18 cellular contexts compared by ENCODE assay signal in the genomic region with DNA sequence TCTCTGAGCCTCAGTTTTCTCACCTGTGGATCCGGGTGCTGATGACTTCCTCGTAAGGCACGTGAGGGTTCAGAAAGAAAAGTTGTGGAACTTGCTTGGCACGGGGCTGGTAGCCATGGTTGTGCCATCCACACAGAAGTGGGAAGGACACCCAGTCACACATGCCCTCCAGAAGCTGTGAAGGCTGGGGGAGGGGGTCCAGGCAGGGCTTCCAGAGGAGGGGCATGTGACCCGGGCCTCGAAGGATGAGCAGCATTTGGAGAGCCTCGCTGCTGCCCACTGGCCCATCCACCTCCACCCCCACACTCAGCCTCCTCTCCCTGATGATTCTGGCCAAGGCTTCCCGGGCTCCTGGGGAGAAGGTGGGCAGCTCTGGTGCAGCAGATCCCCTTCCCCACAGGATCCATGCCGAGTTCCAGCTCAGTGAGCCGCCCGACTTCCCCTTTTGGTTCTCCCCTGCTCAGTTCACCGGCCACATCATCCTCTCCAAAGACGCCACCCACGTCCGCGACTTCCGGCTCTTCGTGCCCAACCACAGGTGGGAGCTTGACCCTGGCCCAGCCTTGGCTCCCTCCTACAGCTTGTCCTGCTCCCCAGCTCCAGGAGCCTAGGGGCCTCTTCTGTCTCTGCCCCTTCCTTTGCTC. TPM values are rescaled to one million over a fixed set of nuclear protein-coding genes. Genes with fewer than 3 reads are reported as not detected.
DNase-seq lines count a peak whose midpoint lies in the region; ATAC-seq and TF ChIP-seq lines count a peak whose summit lies in the region.
"Had no signal": no experiment of that assay in that cellular context is flagged by ENCODE, and none has a peak within 500 bp of the region (broad histone marks: within the 10 kb centered on the region; RNA-seq: fewer than 3 reads in every experiment).

No MANE protein-coding gene starts in this region.

- no peak overlapping the region for H4K91ac ChIP-seq in neuronal stem cell (ENCODE audit: low read depth, low read length, poor library complexity)

- no TSS peak for BruUV-seq in Caco-2 (replicated peaks; lab: Mats Ljungman, UMichigan)

- H3K4me2 ChIP-seq in neuronal stem cell (ENCODE audit: insufficient read depth, low read length, poor library complexity, severe bottlenecking), result no peak overlapping the region

- H3K4me1 ChIP-seq in neuronal stem cell (ENCODE audit: control insufficient read depth in 2 of 2, insufficient read depth in 1 of 2, low read depth in 1 of 2, low read length in 2 of 2) (peaks cover 0 to 4% of the 10 kb centered on the region in 2 donors), Caco-2 (no peaks in the 10 kb centered on the region)

- H3K36me3 Mint-ChIP-seq in IgD-negative memory B cell (no peaks in the 10 kb centered on the region), Caco-2 (ENCODE audit: insufficient read depth, unreplicated experiment) (peaks cover 13% of the 10 kb centered on the region)

- H3K36me3 ChIP-seq in neuronal stem cell (replicated peaks in 1 of 2; ENCODE audit: control insufficient read depth in 2 of 2, insufficient read depth in 2 of 2, low read length in 2 of 2) (peaks cover 50 to 89% of the 10 kb centered on the region in 2 donors), Caco-2 (ENCODE audit: control insufficient read depth, insufficient read depth, low read length) (no peaks in the 10 kb centered on the region; the same call in 1 of the 2 replicates)

- no CpG with 5 or more reads among the region's 18 CpGs for WGBS in neuronal stem cell (ENCODE audit: extremely low coverage in 2 of 2, insufficient read length in 2 of 2, insufficient replicate concordance in 1 of 2), 2 donors

- ATAC-seq in GM21529 (IDR thresholded peaks at IDR 0.05; ENCODE audit: unreplicated experiment) (no peak), GM19324 (IDR thresholded peaks at IDR 0.05; ENCODE audit: low FRiP score, unreplicated experiment) (no peak)
- ATAC-seq: effector memory CD8-positive, alpha-beta T cell; left colon had no signal

- H3K27ac ChIP-seq in neuronal stem cell (replicated peaks; ENCODE audit: low read length), result no peak overlapping the region
- H3K27ac ChIP-seq: psoas muscle, SK-N-MC had no signal

- H2AFZ ChIP-seq in neuronal stem cell (ENCODE audit: low read length), result no peak overlapping the region

- no peak overlapping the region for H3K4ac ChIP-seq in neuronal stem cell (ENCODE audit: low read length)

- H2BK120ac ChIP-seq in neuronal stem cell (ENCODE audit: low read depth, low read length), result no peak overlapping the region

- H3K14ac ChIP-seq in neuronal stem cell (ENCODE audit: low read length), result no peak overlapping the region

- TF ChIP-seq CTCF in Caco-2 (IDR thresholded peaks at IDR 0.05; ENCODE audit: insufficient read depth in 1 of 2, low read depth in 1 of 2, low read length in 1 of 2, severe bottlenecking in 1 of 2, unreplicated experiment in 1 of 2), result no peak

- H3K9me3 Mint-ChIP-seq in IgD-negative memory B cell, result no peaks in the 10 kb centered on the region
- H3K9me3 Mint-ChIP-seq in Caco-2 (ENCODE audit: unreplicated experiment), result no peaks in the 10 kb centered on the region
- H3K9me3 Mint-ChIP-seq: activated naive CD4-positive, alpha-beta T cell treated with anti-CD3 and anti-CD28 coated beads, Interleukin-2, amount 50 U/mL, for 24 hours; effector memory CD8-positive, alpha-beta T cell had no signal

- no peak overlapping the region for H3K18ac ChIP-seq in neuronal stem cell (ENCODE audit: low read length)

- H3K27ac Mint-ChIP-seq in IgD-negative memory B cell (peak overlapping the region; percentile 48 to 78 (median 77)), Caco-2 (ENCODE audit: unreplicated experiment) (no peak overlapping the region)
- H3K27ac Mint-ChIP-seq: activated naive CD4-positive, alpha-beta T cell treated with anti-CD3 and anti-CD28 coated beads, Interleukin-2, amount 50 U/mL, for 24 hours had no signal

- H4K8ac ChIP-seq in neuronal stem cell (ENCODE audit: low read depth, low read length), result no peak overlapping the region

- H3K23ac ChIP-seq in neuronal stem cell (ENCODE audit: low read depth, low read length, poor library complexity), result peak overlapping the region; percentile 82

- H3K4me3 Mint-ChIP-seq in IgD-negative memory B cell (peak overlapping the region in 3 of 4 donors; percentile 61 to 90 (median 79)), Caco-2 (ENCODE audit: unreplicated experiment) (no peak overlapping the region)
- H3K4me3 Mint-ChIP-seq: activated naive CD4-positive, alpha-beta T cell treated with anti-CD3 and anti-CD28 coated beads, Interleukin-2, amount 50 U/mL, for 24 hours had no signal

- no peak overlapping the region for H2BK12ac ChIP-seq in neuronal stem cell (ENCODE audit: low read length)

- peaks cover 13% of the 10 kb centered on the region for H3K79me1 ChIP-seq in neuronal stem cell (ENCODE audit: low read depth, low read length)

- H3K27me3 Mint-ChIP-seq in IgD-negative memory B cell (peaks cover 4% of the 10 kb centered on the region), Caco-2 (ENCODE audit: insufficient read depth, unreplicated experiment) (no peaks in the 10 kb centered on the region)
- H3K27me3 Mint-ChIP-seq: activated naive CD4-positive, alpha-beta T cell treated with anti-CD3 and anti-CD28 coated beads, Interleukin-2, amount 50 U/mL, for 24 hours; effector memory CD8-positive, alpha-beta T cell had no signal

- no peak overlapping the region for H2AK5ac ChIP-seq in neuronal stem cell (ENCODE audit: low read depth, low read length)

- CTCF ChIA-PET in Caco-2 (lab: Charles Lee), result interaction anchor here (0.7 to 2.0 kb wide), 3 partner anchors 10 to 201 kb away, joined by 3 to 12 read pairs (median 4); partner anchors contain the start of gene SELENON

- H3K9ac ChIP-seq in neuronal stem cell (ENCODE audit: low read depth, low read length, poor library complexity), result no peak overlapping the region

- DNase-seq in GF-D8 (lab: John Stamatoyannopoulos, UW) (peak; percentile 71), UCSD-AML1 (lab: John Stamatoyannopoulos, UW; ENCODE audit: unreplicated experiment) (peak; percentile 85), neuronal stem cell (ENCODE audit: low spot score) (no peak), Caco-2 (no peak), OCI-M2 (lab: John Stamatoyannopoulos, UW; ENCODE audit: unreplicated experiment) (no peak)
- DNase-seq: activated CD4-positive, alpha-beta T cell treated with anti-CD3 and anti-CD28 coated beads for 1 hour; activated T-cell treated with anti-CD3 and anti-CD28 coated beads for 4 hours; C1 segment of cervical spinal cord; effector memory CD8-positive, alpha-beta T cell; left colon; MM.1S; NK-92 treated with Interleukin-12 subunit alpha and Interleukin-12 subunit beta, amount 100 ng/mL, for 24 hours; psoas muscle had no signal

- H3K4me1 Mint-ChIP-seq in IgD-negative memory B cell (peaks cover 8 to 15% (median 13%) of the 10 kb centered on the region in 3 donors), Caco-2 (ENCODE audit: low read depth, unreplicated experiment) (no peaks in the 10 kb centered on the region)

- H3K9me3 ChIP-seq in neuronal stem cell (replicated peaks in 1 of 2; ENCODE audit: control insufficient read depth in 2 of 2, insufficient read depth in 1 of 2, low read depth in 1 of 2, low read length in 2 of 2), result no peaks in the 10 kb centered on the region
- H3K9me3 ChIP-seq in Caco-2, result no peaks in the 10 kb centered on the region
- H3K9me3 ChIP-seq: psoas muscle had no signal

- POLR2A ChIA-PET in Caco-2 (lab: Charles Lee), result no interaction called here

- H3K4me3 ChIP-seq in neuronal stem cell (ENCODE audit: low read length in 2 of 2) (no peak overlapping the region), Caco-2 (ENCODE audit: low read depth, low read length) (no peak overlapping the region)
- H3K4me3 ChIP-seq: psoas muscle, SK-N-MC had no signal

- intact Hi-C loops in Caco-2 (cut with micrococcal nuclease; ENCODE audit: unreplicated experiment), result no loop called here

- no peak overlapping the region for H2BK5ac ChIP-seq in neuronal stem cell (ENCODE audit: low read length)

- H3K27me3 ChIP-seq in neuronal stem cell (ENCODE audit: control insufficient read depth in 3 of 3, insufficient read depth in 3 of 3, low read depth in 1 of 3, low read length in 3 of 3), result no peaks in the 10 kb centered on the region
- no peaks in the 10 kb centered on the region for H3K27me3 ChIP-seq in Caco-2 (replicated peaks; ENCODE audit: control insufficient read depth, insufficient read depth, low read length)

- no peak overlapping the region for H2BK15ac ChIP-seq in neuronal stem cell (ENCODE audit: low read length)

RNA-seq across cellular contexts. Expression of gene SELENON, which starts 9.4 kb away (rescaled TPM):
- 1.2 TPM for polyA plus RNA-seq in IgD-negative memory B cell
- 92.8 TPM for polyA plus RNA-seq in neuronal stem cell (2013, experiment 1 of 2)
- polyA plus RNA-seq in neuronal stem cell (2013, experiment 2 of 2), result 91.3 TPM
- 58.3 and 60.6 TPM in 2 replicates for total RNA-seq in Caco-2 (2022)

RNA-seq across cellular contexts. Expression of gene MTFR1L, which starts 10.3 kb away (rescaled TPM):
- 39.6 TPM for polyA plus RNA-seq in IgD-negative memory B cell
- 32.0 TPM for polyA plus RNA-seq in neuronal stem cell (2013, experiment 1 of 2)
- polyA plus RNA-seq in neuronal stem cell (2013, experiment 2 of 2), result 30.2 TPM
- total RNA-seq in Caco-2 (2022), result 23.5 and 26.2 TPM in 2 replicates

RNA-seq across cellular contexts. Expression of gene AUNIP, which starts 49.9 kb away (rescaled TPM):
- polyA plus RNA-seq in IgD-negative memory B cell, result not detected
- polyA plus RNA-seq in neuronal stem cell (2013, experiment 1 of 2), result 7.6 TPM
- 7.3 TPM for polyA plus RNA-seq in neuronal stem cell (2013, experiment 2 of 2)
- 12.3 and 16.8 TPM in 2 replicates for total RNA-seq in Caco-2 (2022)

Comparison
In these comparisons a context has a peak if more than half of its experiments do, and no peak if none do; other contexts are left out.
1. DNase-seq: peak in GF-D8 (single experiment) and UCSD-AML1 (single experiment); none in neuronal stem cell (single experiment), Caco-2 (0 of 2) and OCI-M2 (single experiment).